In the genomic region with DNA sequence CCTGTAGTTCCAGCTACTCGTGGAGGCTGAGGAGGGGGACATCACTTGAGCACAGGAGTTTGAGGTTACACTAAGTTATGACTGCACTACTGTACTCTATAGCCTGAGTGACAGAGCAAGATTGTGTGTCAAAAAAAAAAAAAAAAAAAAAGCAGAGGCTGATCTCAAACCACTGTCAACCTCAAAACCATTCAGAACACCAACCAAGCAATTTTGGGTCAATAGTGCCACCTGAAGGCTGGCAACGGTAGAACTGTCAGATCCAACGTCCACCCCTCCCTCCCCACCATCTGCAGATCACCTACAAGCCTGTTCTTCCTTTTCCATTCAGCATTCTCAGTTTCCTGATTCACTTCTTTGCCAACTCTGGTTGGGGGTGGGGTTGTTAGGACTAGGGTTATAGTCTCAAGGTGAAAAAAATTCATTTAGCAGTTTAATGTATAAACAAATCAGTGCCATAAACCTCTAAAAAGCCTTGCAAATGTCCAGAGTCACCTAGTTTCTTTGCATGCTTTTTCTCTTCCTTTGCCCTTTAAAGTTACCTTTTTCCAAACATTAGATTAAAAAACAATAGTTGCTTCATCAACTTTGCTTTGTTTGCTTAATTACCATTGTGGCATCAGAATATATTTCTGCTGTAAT, we compare ENCODE assay signal across 1 cellular context.
TF ChIP-seq lines count a peak whose summit lies in the region.

No MANE protein-coding gene starts in this region.

TF ChIP-seq in GM23338, 12 proteins besides CTCF, POLR2A, EP300 and RAD21 (continued from another document):
- TF ChIP-seq, protein P1, sequence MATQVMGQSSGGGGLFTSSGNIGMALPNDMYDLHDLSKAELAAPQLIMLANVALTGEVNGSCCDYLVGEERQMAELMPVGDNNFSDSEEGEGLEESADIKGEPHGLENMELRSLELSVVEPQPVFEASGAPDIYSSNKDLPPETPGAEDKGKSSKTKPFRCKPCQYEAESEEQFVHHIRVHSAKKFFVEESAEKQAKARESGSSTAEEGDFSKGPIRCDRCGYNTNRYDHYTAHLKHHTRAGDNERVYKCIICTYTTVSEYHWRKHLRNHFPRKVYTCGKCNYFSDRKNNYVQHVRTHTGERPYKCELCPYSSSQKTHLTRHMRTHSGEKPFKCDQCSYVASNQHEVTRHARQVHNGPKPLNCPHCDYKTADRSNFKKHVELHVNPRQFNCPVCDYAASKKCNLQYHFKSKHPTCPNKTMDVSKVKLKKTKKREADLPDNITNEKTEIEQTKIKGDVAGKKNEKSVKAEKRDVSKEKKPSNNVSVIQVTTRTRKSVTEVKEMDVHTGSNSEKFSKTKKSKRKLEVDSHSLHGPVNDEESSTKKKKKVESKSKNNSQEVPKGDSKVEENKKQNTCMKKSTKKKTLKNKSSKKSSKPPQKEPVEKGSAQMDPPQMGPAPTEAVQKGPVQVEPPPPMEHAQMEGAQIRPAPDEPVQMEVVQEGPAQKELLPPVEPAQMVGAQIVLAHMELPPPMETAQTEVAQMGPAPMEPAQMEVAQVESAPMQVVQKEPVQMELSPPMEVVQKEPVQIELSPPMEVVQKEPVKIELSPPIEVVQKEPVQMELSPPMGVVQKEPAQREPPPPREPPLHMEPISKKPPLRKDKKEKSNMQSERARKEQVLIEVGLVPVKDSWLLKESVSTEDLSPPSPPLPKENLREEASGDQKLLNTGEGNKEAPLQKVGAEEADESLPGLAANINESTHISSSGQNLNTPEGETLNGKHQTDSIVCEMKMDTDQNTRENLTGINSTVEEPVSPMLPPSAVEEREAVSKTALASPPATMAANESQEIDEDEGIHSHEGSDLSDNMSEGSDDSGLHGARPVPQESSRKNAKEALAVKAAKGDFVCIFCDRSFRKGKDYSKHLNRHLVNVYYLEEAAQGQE (IDR thresholded peaks at IDR 0.05; ENCODE audit: unreplicated experiment) = no peak
- no peak for TF ChIP-seq NANOG (IDR thresholded peaks at IDR 0.05; ENCODE audit: borderline replicate concordance)
